3 cellular contexts compared by ENCODE assay signal in the genomic region with DNA sequence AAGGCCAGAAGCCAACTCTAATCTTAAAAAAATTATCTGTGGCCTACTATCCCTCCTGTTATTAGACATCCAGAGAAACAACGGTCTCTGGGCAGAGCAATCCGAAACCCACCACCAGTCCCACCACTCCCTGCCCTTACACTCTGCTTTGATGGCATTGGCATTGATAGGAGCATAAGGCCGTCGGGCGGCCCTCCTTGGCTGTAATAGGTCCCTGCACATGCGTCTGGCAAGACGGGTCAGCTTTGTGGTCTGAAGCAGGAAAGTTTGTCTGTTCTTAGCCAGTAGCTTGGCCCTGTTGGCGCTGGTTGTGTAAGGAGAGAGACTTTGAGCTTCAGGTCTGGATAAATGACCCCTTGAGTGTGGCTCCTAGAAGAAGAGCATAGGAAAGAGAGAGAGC.
TF ChIP-seq lines count a peak whose summit lies in the region.

No MANE protein-coding gene starts in this region.

TF ChIP-seq in PFSK-1, 5 proteins besides CTCF, POLR2A, EP300 and RAD21:
- TF ChIP-seq POLR2AphosphoS5 (IDR thresholded peaks at IDR 0.05; ENCODE audit: low read depth, low read length) (peak; percentile 25; the same call in 1 of the 2 replicates), FOXP2 (optimal IDR thresholded peaks at IDR 0.05; ENCODE audit: borderline replicate concordance, extremely low read depth, extremely low read length, insufficient read depth) (no peak), SIN3A (IDR thresholded peaks at IDR 0.05; ENCODE audit: borderline replicate concordance, insufficient read depth, low read length) (no peak), TAF1 (IDR thresholded peaks at IDR 0.05; ENCODE audit: borderline replicate concordance, insufficient read depth, low read length) (no peak)
- TF ChIP-seq, protein P1, sequence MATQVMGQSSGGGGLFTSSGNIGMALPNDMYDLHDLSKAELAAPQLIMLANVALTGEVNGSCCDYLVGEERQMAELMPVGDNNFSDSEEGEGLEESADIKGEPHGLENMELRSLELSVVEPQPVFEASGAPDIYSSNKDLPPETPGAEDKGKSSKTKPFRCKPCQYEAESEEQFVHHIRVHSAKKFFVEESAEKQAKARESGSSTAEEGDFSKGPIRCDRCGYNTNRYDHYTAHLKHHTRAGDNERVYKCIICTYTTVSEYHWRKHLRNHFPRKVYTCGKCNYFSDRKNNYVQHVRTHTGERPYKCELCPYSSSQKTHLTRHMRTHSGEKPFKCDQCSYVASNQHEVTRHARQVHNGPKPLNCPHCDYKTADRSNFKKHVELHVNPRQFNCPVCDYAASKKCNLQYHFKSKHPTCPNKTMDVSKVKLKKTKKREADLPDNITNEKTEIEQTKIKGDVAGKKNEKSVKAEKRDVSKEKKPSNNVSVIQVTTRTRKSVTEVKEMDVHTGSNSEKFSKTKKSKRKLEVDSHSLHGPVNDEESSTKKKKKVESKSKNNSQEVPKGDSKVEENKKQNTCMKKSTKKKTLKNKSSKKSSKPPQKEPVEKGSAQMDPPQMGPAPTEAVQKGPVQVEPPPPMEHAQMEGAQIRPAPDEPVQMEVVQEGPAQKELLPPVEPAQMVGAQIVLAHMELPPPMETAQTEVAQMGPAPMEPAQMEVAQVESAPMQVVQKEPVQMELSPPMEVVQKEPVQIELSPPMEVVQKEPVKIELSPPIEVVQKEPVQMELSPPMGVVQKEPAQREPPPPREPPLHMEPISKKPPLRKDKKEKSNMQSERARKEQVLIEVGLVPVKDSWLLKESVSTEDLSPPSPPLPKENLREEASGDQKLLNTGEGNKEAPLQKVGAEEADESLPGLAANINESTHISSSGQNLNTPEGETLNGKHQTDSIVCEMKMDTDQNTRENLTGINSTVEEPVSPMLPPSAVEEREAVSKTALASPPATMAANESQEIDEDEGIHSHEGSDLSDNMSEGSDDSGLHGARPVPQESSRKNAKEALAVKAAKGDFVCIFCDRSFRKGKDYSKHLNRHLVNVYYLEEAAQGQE (IDR thresholded peaks at IDR 0.05; ENCODE audit: insufficient read depth in 1 of 2, low read depth in 2 of 2, low read length in 2 of 2), result no peak

TF ChIP-seq in GM12878, 131 proteins besides CTCF, POLR2A, EP300 and RAD21:
- TF ChIP-seq POLR2AphosphoS5 (IDR thresholded peaks at IDR 0.05; ENCODE audit: low read length) (0 out of 2 replicates have a peak, but pooled peaks have one; percentile 38), POLR2AphosphoS2 (IDR thresholded peaks at IDR 0.05; ENCODE audit: low read depth, low read length) (no peak)

TF ChIP-seq in SK-N-SH, 30 proteins besides CTCF, POLR2A, EP300 and RAD21:
- TF ChIP-seq FOXM1 (IDR thresholded peaks at IDR 0.05; ENCODE audit: low read depth) (no peak), YY1 (IDR thresholded peaks at IDR 0.05; ENCODE audit: low read depth) (no peak), POLR2AphosphoS5 (IDR thresholded peaks at IDR 0.05; ENCODE audit: low read depth, low read length) (no peak)
- TF ChIP-seq, protein P1 (IDR thresholded peaks at IDR 0.05; ENCODE audit: low read depth, low read length), result no peak
